ENCODE assay signal across 22 cellular contexts in the genomic region with DNA sequence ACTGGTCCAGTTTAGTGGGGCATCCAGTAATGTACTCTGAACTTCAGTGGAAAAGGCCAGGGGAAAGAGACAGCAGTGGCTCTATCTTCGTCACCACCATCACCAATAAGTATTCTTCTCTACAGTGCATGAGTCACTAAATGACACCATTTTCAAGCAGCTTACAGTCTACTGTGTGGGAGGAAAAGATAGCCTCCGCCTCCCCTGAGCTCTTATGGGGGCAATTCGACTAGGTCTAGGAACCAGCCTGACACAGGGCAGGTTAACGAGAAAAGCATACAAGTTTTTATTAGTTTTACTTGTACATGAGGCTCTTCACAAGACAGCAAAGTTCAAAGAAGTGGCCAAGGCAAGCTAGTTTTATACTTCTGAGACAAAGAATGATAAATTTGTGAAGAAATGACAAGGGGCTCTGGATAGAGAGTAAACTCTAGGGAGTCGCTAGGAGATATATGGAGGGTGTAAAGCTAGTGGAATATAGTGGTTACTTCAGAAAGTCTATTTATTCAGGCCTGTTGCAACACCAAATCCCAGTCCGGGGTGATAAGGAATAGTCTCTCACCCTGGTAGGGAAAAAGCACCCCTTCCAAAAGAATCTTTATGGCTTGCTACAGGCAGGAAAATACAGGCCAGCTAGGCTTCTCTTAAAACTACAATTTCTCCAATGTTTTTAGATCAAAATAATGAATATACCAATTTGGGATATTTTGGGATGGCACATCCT. TPM values are rescaled to one million over a fixed set of nuclear protein-coding genes. Genes with fewer than 3 reads are reported as not detected.
DNase-seq lines count a peak whose midpoint lies in the region; ATAC-seq and TF ChIP-seq lines count a peak whose summit lies in the region.
"Had no signal": no experiment of that assay in that cellular context is flagged by ENCODE, and none has a peak within 500 bp of the region (broad histone marks: within the 10 kb centered on the region; RNA-seq: fewer than 3 reads in every experiment).

No MANE protein-coding gene starts in this region.

- TF ChIP-seq POLR2A in spleen (IDR thresholded peaks at IDR 0.05): no peak

- 78 to 94% (median 87%) methylated on average over 6 of the region's 6 CpGs for WGBS in spleen, 5 donors

- no peaks in the 10 kb centered on the region for H3K36me3 ChIP-seq in spleen
- H3K36me3 ChIP-seq: esophagus muscularis mucosa, suprapubic skin had no signal

- no peak overlapping the region for H3K27ac ChIP-seq in spleen
- H3K27ac ChIP-seq: esophagus muscularis mucosa, suprapubic skin had no signal

- no peak for TF ChIP-seq CTCF in brain (conservative IDR thresholded peaks at IDR 0.05)
- TF ChIP-seq CTCF in spleen (IDR thresholded peaks at IDR 0.05 in 8 of 11, conservative IDR thresholded peaks at IDR 0.05 in 3 of 11): no peak

- peaks cover 20% of the 10 kb centered on the region for H3K27me3 Mint-ChIP-seq in activated T-cell treated with anti-CD3 and anti-CD28 coated beads, Interleukin-2, amount 50 U/mL, for 72 hours (ENCODE audit: low read depth)
- H3K27me3 Mint-ChIP-seq in brain: peaks cover 4% of the 10 kb centered on the region
- H3K27me3 Mint-ChIP-seq: activated B cell treated with CpG ODN at 0.5 μM for 24 hours had no signal

- no peaks in the 10 kb centered on the region for H3K9me3 Mint-ChIP-seq in activated T-cell treated with anti-CD3 and anti-CD28 coated beads, Interleukin-2, amount 50 U/mL, for 72 hours
- H3K9me3 Mint-ChIP-seq in brain: no peaks in the 10 kb centered on the region
- H3K9me3 Mint-ChIP-seq: activated B cell treated with CpG ODN at 0.5 μM for 24 hours; activated naive CD8-positive, alpha-beta T cell treated with anti-CD3 and anti-CD28 coated beads, Interleukin-2, amount 10 ng/mL, durations not matched to agents 7 days and 5 days; activated T-helper 2 cell treated with anti-CD3 and anti-CD28 coated beads, Interferon-gamma antibody, Interleukin-2, Interleukin-4, amounts not matched to agents 10 μg/mL and 5 μg/mL and 100 μg/mL, durations not matched to agents 14 hours and 24 hours and 36 hours; CD4-positive, alpha-beta memory T cell; stimulated activated memory B cell treated with anti-CD40 and anti-IgM and Interleukin-4, amounts not matched to agents 10 μg/mL and 1 μg/mL and 100 μg/mL, for 72 hours had no signal

- H3K4me1 Mint-ChIP-seq in activated T-cell treated with anti-CD3 and anti-CD28 coated beads, Interleukin-2, amount 50 U/mL, for 72 hours (ENCODE audit: low read depth): no peaks in the 10 kb centered on the region
- peaks cover 88% of the 10 kb centered on the region for H3K4me1 Mint-ChIP-seq in brain
- H3K4me1 Mint-ChIP-seq: activated B cell treated with CpG ODN at 0.5 μM for 24 hours; activated naive CD8-positive, alpha-beta T cell treated with anti-CD3 and anti-CD28 coated beads, Interleukin-2, amount 10 ng/mL, durations not matched to agents 7 days and 5 days; CD4-positive, alpha-beta memory T cell; stimulated activated memory B cell treated with anti-CD40 and anti-IgM and Interleukin-4, amounts not matched to agents 10 μg/mL and 1 μg/mL and 100 μg/mL, for 72 hours had no signal

- H3K27me3 ChIP-seq in spleen (replicated peaks in 1 of 7): no peaks in the 10 kb centered on the region
- H3K27me3 ChIP-seq: esophagus muscularis mucosa, suprapubic skin had no signal

- H3K36me3 Mint-ChIP-seq in activated T-cell treated with anti-CD3 and anti-CD28 coated beads, Interleukin-2, amount 50 U/mL, for 72 hours (ENCODE audit: insufficient read depth in 2 of 2): no peaks in the 10 kb centered on the region
- no peaks in the 10 kb centered on the region for H3K36me3 Mint-ChIP-seq in brain
- H3K36me3 Mint-ChIP-seq: activated naive CD8-positive, alpha-beta T cell treated with anti-CD3 and anti-CD28 coated beads, Interleukin-2, amount 10 ng/mL, durations not matched to agents 7 days and 5 days; CD4-positive, alpha-beta memory T cell; stimulated activated memory B cell treated with anti-CD40 and anti-IgM and Interleukin-4, amounts not matched to agents 10 μg/mL and 1 μg/mL and 100 μg/mL, for 72 hours had no signal

- DNase-seq in activated T-cell treated with anti-CD3 and anti-CD28 coated beads, Interleukin-2, amount 50 U/mL, for 72 hours: no peak
- DNase-seq in activated T-cell treated with anti-CD3 and anti-CD28 coated beads for 4 hours: no peak
- peak; percentile 30 for DNase-seq in kidney tubule cell (ENCODE audit: low spot score)
- DNase-seq in spleen: peak; percentile 25
- DNase-seq in NCI-H748 (lab: John Stamatoyannopoulos, UW; ENCODE audit: unreplicated experiment): no peak
- DNase-seq in NCI-H510A (lab: John Stamatoyannopoulos, UW): no peak
- DNase-seq: activated B cell treated with CpG ODN at 0.5 μM for 24 hours; activated CD4-positive, alpha-beta T cell treated with anti-CD3 and anti-CD28 coated beads, Interleukin-2, amount 50 U/mL, for 4 hours; activated naive CD8-positive, alpha-beta T cell treated with anti-CD3 and anti-CD28 coated beads, Interleukin-2, amount 10 ng/mL, durations not matched to agents 7 days and 5 days; CD4-positive, alpha-beta memory T cell; effector CD8-positive, alpha-beta T cell; kidney; NCI-H1417 treated with DMSO at 0.1 percent for 48 hours; PC-3; SHP77; stimulated activated CD4-positive, alpha-beta T cell treated with anti-CD3 and anti-CD28 coated beads, Interleukin-2, amount 100 ng/mL, for 48 hours had no signal

- H3K4me3 Mint-ChIP-seq in activated T-cell treated with anti-CD3 and anti-CD28 coated beads, Interleukin-2, amount 50 U/mL, for 72 hours: no peak overlapping the region
- no peak overlapping the region for H3K4me3 Mint-ChIP-seq in brain
- H3K4me3 Mint-ChIP-seq: activated B cell treated with CpG ODN at 0.5 μM for 24 hours; activated naive CD8-positive, alpha-beta T cell treated with anti-CD3 and anti-CD28 coated beads, Interleukin-2, amount 10 ng/mL, durations not matched to agents 7 days and 5 days; CD4-positive, alpha-beta memory T cell; stimulated activated memory B cell treated with anti-CD40 and anti-IgM and Interleukin-4, amounts not matched to agents 10 μg/mL and 1 μg/mL and 100 μg/mL, for 72 hours had no signal

- no peak for ATAC-seq in activated T-cell treated with anti-CD3 and anti-CD28 coated beads, Interleukin-2, amount 50 U/mL, for 72 hours (replicated peaks in 1 of 2)
- ATAC-seq in HG02852 (IDR thresholded peaks at IDR 0.05; ENCODE audit: unreplicated experiment): no peak
- ATAC-seq: PC-3; stimulated activated memory B cell treated with anti-CD40 and anti-IgM and Interleukin-4, amounts not matched to agents 10 μg/mL and 1 μg/mL and 100 μg/mL, for 72 hours had no signal

- peaks cover 0 to 11% (median 0%) of the 10 kb centered on the region in 6 donors for H3K4me1 ChIP-seq in spleen

- peak overlapping the region; percentile 30 for H3K27ac Mint-ChIP-seq in activated T-cell treated with anti-CD3 and anti-CD28 coated beads, Interleukin-2, amount 50 U/mL, for 72 hours
- H3K27ac Mint-ChIP-seq in brain: peak overlapping the region; percentile 41 to 96 (median 64)
- H3K27ac Mint-ChIP-seq: activated B cell treated with CpG ODN at 0.5 μM for 24 hours; activated naive CD8-positive, alpha-beta T cell treated with anti-CD3 and anti-CD28 coated beads, Interleukin-2, amount 10 ng/mL, durations not matched to agents 7 days and 5 days; activated T-helper 2 cell treated with anti-CD3 and anti-CD28 coated beads, Interferon-gamma antibody, Interleukin-2, Interleukin-4, amounts not matched to agents 10 μg/mL and 5 μg/mL and 100 μg/mL, durations not matched to agents 14 hours and 24 hours and 36 hours; CD4-positive, alpha-beta memory T cell; stimulated activated memory B cell treated with anti-CD40 and anti-IgM and Interleukin-4, amounts not matched to agents 10 μg/mL and 1 μg/mL and 100 μg/mL, for 72 hours had no signal

- no peaks in the 10 kb centered on the region for H3K9me3 ChIP-seq in spleen
- H3K9me3 ChIP-seq: esophagus muscularis mucosa, suprapubic skin had no signal

- intact Hi-C loops in spleen (cut with DNase I; ENCODE audit: low total_unique reads): no loop called here

- no peak overlapping the region for H3K4me3 ChIP-seq in spleen
- H3K4me3 ChIP-seq: esophagus muscularis mucosa, suprapubic skin had no signal

RNA-seq across cellular contexts. Expression of gene SCD5, which starts 49.7 kb away (rescaled TPM):
- total RNA-seq in activated T-cell treated with anti-CD3 and anti-CD28 coated beads, Interleukin-2, amount 50 U/mL, for 72 hours: 1 to 10 TPM; 1.5 to 1.6 TPM
- 188 TPM for polyA plus RNA-seq in brain (ENCODE audit: insufficient read depth, low read depth, low replicate concordance)
- 1 to 10 TPM; 2.9 to 7.2 (median 4.5) TPM for total RNA-seq in spleen
- 1 to 10 TPM in 2 of 3 donors, under 1 TPM in 1; 0.85 to 2.5 (median 1.4) TPM for polyA plus RNA-seq in spleen
- total RNA-seq: activated B cell treated with CpG ODN at 0.5 μM for 24 hours; CD4-positive, alpha-beta memory T cell had no signal

Comparison
In these comparisons a context has a peak if more than half of its experiments do, and no peak if none do; other contexts are left out.
1. DNase-seq: peak in kidney tubule cell (single experiment) and spleen (single experiment); none in activated T-cell treated with anti-CD3 and anti-CD28 coated beads, Interleukin-2, amount 50 U/mL, for 72 hours (0 of 2), activated T-cell treated with anti-CD3 and anti-CD28 coated beads for 4 hours (single experiment), NCI-H748 (single experiment) and NCI-H510A (single experiment).